22 cellular contexts compared by ENCODE assay signal in the genomic region with DNA sequence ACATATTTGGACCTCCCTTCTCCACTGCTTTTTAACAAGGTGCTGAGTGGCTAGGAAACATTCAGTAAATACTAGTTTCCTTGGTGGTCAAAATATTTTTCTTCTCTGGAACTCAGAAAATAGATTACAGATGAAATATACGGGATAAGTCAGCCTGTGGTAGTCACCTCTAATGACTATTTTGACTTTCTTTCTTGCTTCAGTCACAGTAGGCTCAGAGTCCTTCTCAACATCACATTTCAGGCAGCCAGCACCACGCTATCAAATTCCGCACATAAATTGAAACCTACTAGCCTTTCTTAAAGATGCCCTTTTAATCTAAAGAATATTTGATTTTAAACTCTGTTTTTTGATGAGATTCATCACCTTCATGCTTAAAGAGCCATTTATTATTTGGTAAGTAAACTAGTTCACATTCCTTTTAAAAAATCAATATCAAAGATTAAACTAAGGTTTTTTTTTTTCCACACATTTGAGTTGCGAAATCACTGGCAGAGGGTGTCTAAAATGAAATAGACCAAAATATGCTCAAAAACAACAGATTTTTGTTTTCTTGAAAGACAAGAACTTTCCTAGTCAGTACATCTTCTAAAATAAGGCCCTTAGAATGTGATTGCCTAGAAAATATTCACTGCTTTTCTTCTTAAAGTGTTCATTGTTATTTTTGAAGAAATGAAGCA.
A peak's percentile ranks its signal among the peaks of the same experiment; 100 is the strongest.
DNase-seq lines count a peak whose midpoint lies in the region; ATAC-seq, FAIRE-seq and TF ChIP-seq lines count a peak whose summit lies in the region.
"Had no signal": no experiment of that assay in that cellular context is flagged by ENCODE, and none has a peak within 500 bp of the region (broad histone marks: within the 10 kb centered on the region; RNA-seq: fewer than 3 reads in every experiment).

No MANE protein-coding gene starts in this region.

- no peaks in the 10 kb centered on the region for H3K27me3 ChIP-seq in pancreas
- H3K27me3 ChIP-seq: BLaER1 had no signal

- 11 to 17% methylated on average over 4 of the region's 4 CpGs for WGBS in pancreas, 2 donors

- no peak overlapping the region for H3K4me3 Mint-ChIP-seq in activated T-cell treated with anti-CD3 and anti-CD28 coated beads, Interleukin-2, amount 50 U/mL, for 24 hours
- H3K4me3 Mint-ChIP-seq: CD14-positive monocyte; CD4-positive, alpha-beta memory T cell; IgD-negative memory B cell had no signal

- H3K27ac Mint-ChIP-seq in activated T-cell treated with anti-CD3 and anti-CD28 coated beads, Interleukin-2, amount 50 U/mL, for 24 hours = no peak overlapping the region
- H3K27ac Mint-ChIP-seq: CD14-positive monocyte; CD4-positive, alpha-beta memory T cell; IgD-negative memory B cell had no signal

- no peak overlapping the region for H3K27ac ChIP-seq in pancreas
- H3K27ac ChIP-seq: 22Rv1, A549, BLaER1, GM23248, HL-60 had no signal

- ATAC-seq in left lobe of liver (peak; percentile 55), pancreas (peak in 3 of 4 donors; percentile 46 to 65 (median 54))
- ATAC-seq: A549 had no signal

- no peak for FAIRE-seq in pancreas (lab: Jason Lieb, UNC)
- FAIRE-seq: A549, GM12892, GM18507, H54 had no signal

- no peaks in the 10 kb centered on the region for H3K36me3 ChIP-seq in pancreas
- H3K36me3 ChIP-seq: BLaER1 had no signal

- no peaks in the 10 kb centered on the region for H3K36me3 Mint-ChIP-seq in activated T-cell treated with anti-CD3 and anti-CD28 coated beads, Interleukin-2, amount 50 U/mL, for 24 hours (ENCODE audit: low read depth)
- H3K36me3 Mint-ChIP-seq: CD14-positive monocyte; CD4-positive, alpha-beta memory T cell; IgD-negative memory B cell had no signal

- H3K4me1 Mint-ChIP-seq in activated T-cell treated with anti-CD3 and anti-CD28 coated beads, Interleukin-2, amount 50 U/mL, for 24 hours (ENCODE audit: low read depth) = no peaks in the 10 kb centered on the region
- H3K4me1 Mint-ChIP-seq: CD14-positive monocyte; CD4-positive, alpha-beta memory T cell; IgD-negative memory B cell had no signal

- TF ChIP-seq CTCF in pancreas (IDR thresholded peaks at IDR 0.05) = no peak

- no peaks in the 10 kb centered on the region for H3K27me3 Mint-ChIP-seq in activated T-cell treated with anti-CD3 and anti-CD28 coated beads, Interleukin-2, amount 50 U/mL, for 24 hours
- H3K27me3 Mint-ChIP-seq: CD4-positive, alpha-beta memory T cell; IgD-negative memory B cell had no signal

- H3K4me3 ChIP-seq in pancreas = no peak overlapping the region
- H3K4me3 ChIP-seq: A549, BLaER1, GM23248 had no signal

- no peaks in the 10 kb centered on the region for H3K9me3 ChIP-seq in pancreas
- H3K9me3 ChIP-seq: A549, BLaER1 had no signal

- peaks cover 0 to 10% (median 6%) of the 10 kb centered on the region in 3 donors for H3K4me1 ChIP-seq in pancreas
- H3K4me1 ChIP-seq: A549, BLaER1 had no signal

- intact Hi-C loops in pancreas (cut with DNase I) = no loop called here

- DNase-seq in NCI-H2171 treated with DMSO at 0.1 percent for 48 hours (lab: John Stamatoyannopoulos, UW) (peak; percentile 39), NCI-H2171 (lab: John Stamatoyannopoulos, UW) (no peak), left lobe of liver (ENCODE audit: low spot score) (no peak), pancreas (no peak), SKM-1 (lab: John Stamatoyannopoulos, UW; ENCODE audit: unreplicated experiment) (no peak)
- DNase-seq in activated T-cell treated with anti-CD3 and anti-CD28 coated beads, Interleukin-2, amount 50 U/mL, for 24 hours = no peak
- DNase-seq in activated CD4-positive, alpha-beta T cell treated with anti-CD3 and anti-CD28 coated beads for 1 hour = no peak
- DNase-seq: CD4-positive, alpha-beta memory T cell; DMS153; DMS79; GDM1; GM23248; HCEC 1CT had no signal

- peaks cover 15% of the 10 kb centered on the region for H3K9me3 Mint-ChIP-seq in activated T-cell treated with anti-CD3 and anti-CD28 coated beads, Interleukin-2, amount 50 U/mL, for 24 hours
